In the genomic region with DNA sequence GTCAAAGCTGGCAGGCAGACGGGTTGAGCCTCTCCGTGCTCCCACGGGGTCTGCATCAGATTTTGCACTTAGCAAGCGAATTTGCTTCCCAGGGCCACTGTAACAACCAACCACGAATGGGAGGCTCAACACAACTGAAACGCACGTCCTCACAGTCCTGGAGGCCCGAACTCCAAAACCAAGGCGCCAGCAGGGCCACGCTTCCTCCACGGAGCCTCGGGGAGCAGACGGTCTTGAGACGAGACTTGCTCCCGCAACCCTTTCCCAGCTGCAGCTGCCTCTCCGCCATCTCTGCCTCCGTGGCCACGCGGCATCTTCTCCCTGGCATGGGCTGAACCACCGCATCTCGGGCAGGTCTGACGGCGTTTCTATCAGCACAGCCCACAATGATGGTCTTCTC, we compare ENCODE assay signal across 30 cellular contexts.
"Had no signal": no experiment of that assay in that cellular context is flagged by ENCODE, and none has a peak within 500 bp of the region (broad histone marks: within the 10 kb centered on the region; RNA-seq: fewer than 3 reads in every experiment).

No MANE protein-coding gene starts in this region.

- H3K9me3 ChIP-seq: ovary, psoas muscle, right lobe of liver, sigmoid colon, suprapubic skin, testis, tibial artery, transverse colon, upper lobe of right lung, uterus had no signal

- H3K36me3 ChIP-seq: ovary, right lobe of liver, sigmoid colon, suprapubic skin, tibial artery, transverse colon, upper lobe of right lung, uterus had no signal

- H3K27me3 Mint-ChIP-seq: natural killer cell treated with Interleukin-12 subunit alpha and Interleukin-12 subunit beta and Interleukin-15 and Interleukin-18, amount 100 ng/mL, for 72 hours; stimulated activated naive CD8-positive, alpha-beta T cell treated with anti-CD3 and anti-CD28 coated beads, Interleukin-15, amount 100 ng/mL, for 72 hours; type B pancreatic cell had no signal

- H3K27ac ChIP-seq: ovary, parathyroid adenoma, psoas muscle, sigmoid colon, suprapubic skin, testis, tibial artery, transverse colon, upper lobe of right lung, uterus had no signal

- H3K4me3 ChIP-seq: ovary, psoas muscle, right lobe of liver, sigmoid colon, suprapubic skin, testis, tibial artery, transverse colon, upper lobe of right lung, uterus had no signal

- H3K27ac Mint-ChIP-seq: naive thymus-derived CD8-positive, alpha-beta T cell; natural killer cell treated with Interleukin-12 subunit alpha and Interleukin-12 subunit beta and Interleukin-15 and Interleukin-18, amount 100 ng/mL, for 72 hours; nephron progenitor cell; progenitor cell of endocrine pancreas; stimulated activated memory B cell treated with anti-CD40 and anti-IgM and Interleukin-4, amounts not matched to agents 10 μg/mL and 1 μg/mL and 100 μg/mL, for 72 hours; stimulated activated naive CD8-positive, alpha-beta T cell treated with anti-CD3 and anti-CD28 coated beads, Interleukin-15, amount 100 ng/mL, for 72 hours; type B pancreatic cell had no signal

- H3K9me3 Mint-ChIP-seq: naive thymus-derived CD8-positive, alpha-beta T cell; natural killer cell treated with Interleukin-12 subunit alpha and Interleukin-12 subunit beta and Interleukin-15 and Interleukin-18, amount 100 ng/mL, for 72 hours; neural crest cell; stimulated activated memory B cell treated with anti-CD40 and anti-IgM and Interleukin-4, amounts not matched to agents 10 μg/mL and 1 μg/mL and 100 μg/mL, for 72 hours; stimulated activated naive CD8-positive, alpha-beta T cell treated with anti-CD3 and anti-CD28 coated beads, Interleukin-15, amount 100 ng/mL, for 72 hours; type B pancreatic cell had no signal

- H3K4me1 Mint-ChIP-seq: nephron progenitor cell; stimulated activated memory B cell treated with anti-CD40 and anti-IgM and Interleukin-4, amounts not matched to agents 10 μg/mL and 1 μg/mL and 100 μg/mL, for 72 hours; stimulated activated naive CD8-positive, alpha-beta T cell treated with anti-CD3 and anti-CD28 coated beads, Interleukin-15, amount 100 ng/mL, for 72 hours had no signal

- H3K4me3 Mint-ChIP-seq: naive thymus-derived CD8-positive, alpha-beta T cell; natural killer cell treated with Interleukin-12 subunit alpha and Interleukin-12 subunit beta and Interleukin-15 and Interleukin-18, amount 100 ng/mL, for 72 hours; nephron progenitor cell; neural crest cell; stimulated activated memory B cell treated with anti-CD40 and anti-IgM and Interleukin-4, amounts not matched to agents 10 μg/mL and 1 μg/mL and 100 μg/mL, for 72 hours; stimulated activated naive CD8-positive, alpha-beta T cell treated with anti-CD3 and anti-CD28 coated beads, Interleukin-15, amount 100 ng/mL, for 72 hours; type B pancreatic cell had no signal

- H3K27me3 ChIP-seq: ovary, right lobe of liver, suprapubic skin, testis, transverse colon, uterus had no signal

- H3K36me3 Mint-ChIP-seq: naive thymus-derived CD8-positive, alpha-beta T cell; natural killer cell treated with Interleukin-12 subunit alpha and Interleukin-12 subunit beta and Interleukin-15 and Interleukin-18, amount 100 ng/mL, for 72 hours; stimulated activated memory B cell treated with anti-CD40 and anti-IgM and Interleukin-4, amounts not matched to agents 10 μg/mL and 1 μg/mL and 100 μg/mL, for 72 hours had no signal

- H3K4me1 ChIP-seq: parathyroid adenoma, psoas muscle, sigmoid colon, suprapubic skin, testis, tibial artery, upper lobe of right lung, uterus had no signal

- DNase-seq: naive thymus-derived CD8-positive, alpha-beta T cell; nephron progenitor cell; occipital lobe; ovary; psoas muscle; right cardiac atrium; sigmoid colon; small intestine; stimulated activated CD4-positive, alpha-beta T cell treated with anti-CD3 and anti-CD28 coated beads, Interleukin-12 subunit alpha, Interleukin-12 subunit beta, amount 100 ng/mL, for 4 hours; stimulated activated CD4-positive, alpha-beta T cell treated with anti-CD3 and anti-CD28 coated beads, Interleukin-1b, Interleukin-23, amount 100 ng/mL, for 48 hours; stimulated activated CD4-positive, alpha-beta T cell treated with anti-CD3 and anti-CD28 coated beads, Interleukin-4, amount 100 ng/mL, for 1 hour; stimulated activated CD4-positive, alpha-beta T cell treated with anti-CD3 and anti-CD28 coated beads, Interleukin-4, amount 100 ng/mL, for 4 hours; stimulated activated CD8-positive, alpha-beta memory T cell treated with anti-CD3 and anti-CD28 coated beads, Interleukin-4, amount 100 ng/mL, for 48 hours; stimulated activated naive CD4-positive, alpha-beta T cell; stimulated activated naive CD8-positive, alpha-beta T cell treated with anti-CD3 and anti-CD28 coated beads, Interleukin-15, amount 100 ng/mL, for 72 hours; stimulated activated naive CD8-positive, alpha-beta T cell treated with anti-CD3 and anti-CD28 coated beads, Interleukin-15, Interleukin-2, amounts not matched to agents 100 U/mL and 50 U/mL, for 24 hours; substantia nigra; testis; tibial artery; transverse colon; upper lobe of right lung; uterus had no signal

- H2AFZ ChIP-seq: parathyroid adenoma had no signal

- ATAC-seq: naive thymus-derived CD8-positive, alpha-beta T cell; natural killer cell treated with Interleukin-12 subunit alpha and Interleukin-12 subunit beta and Interleukin-15 and Interleukin-18, amount 100 ng/mL, for 72 hours; psoas muscle; right cardiac atrium; right lobe of liver; stimulated activated memory B cell treated with anti-CD40 and anti-IgM and Interleukin-4, amounts not matched to agents 10 μg/mL and 1 μg/mL and 100 μg/mL, for 72 hours; stimulated activated naive CD8-positive, alpha-beta T cell treated with anti-CD3 and anti-CD28 coated beads, Interleukin-15, amount 100 ng/mL, for 72 hours; stimulated activated naive CD8-positive, alpha-beta T cell treated with anti-CD3 and anti-CD28 coated beads, Interleukin-15, Interleukin-2, amounts not matched to agents 100 U/mL and 50 U/mL, for 24 hours; upper lobe of right lung had no signal

- H3K9ac ChIP-seq: parathyroid adenoma had no signal
